Comparison of ENCODE assay signal across 23 cellular contexts in the genomic region with DNA sequence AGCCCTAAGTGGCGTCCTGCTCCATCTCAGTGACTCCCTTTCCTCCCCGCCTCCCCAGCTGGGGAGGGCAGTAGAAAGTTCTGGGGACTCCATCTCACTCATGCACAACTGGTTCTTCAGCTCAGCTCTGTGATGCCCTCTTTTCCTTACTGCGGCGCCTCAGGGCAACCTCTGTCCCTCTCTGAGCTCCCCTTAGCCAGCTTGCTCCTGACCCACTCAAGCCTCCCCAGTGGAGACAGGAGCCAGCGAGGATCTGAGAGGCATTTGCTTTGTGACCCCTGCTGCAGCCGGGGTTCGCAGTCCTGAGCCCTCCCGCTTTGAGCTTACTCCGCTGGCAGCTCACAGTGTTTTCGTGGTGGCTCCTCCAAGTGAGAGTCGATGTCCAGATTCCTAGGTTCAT. TPM values are rescaled to one million over a fixed set of nuclear protein-coding genes. Genes with fewer than 3 reads are reported as not detected.
A peak's percentile ranks its signal among the peaks of the same experiment; 100 is the strongest.
DNase-seq lines count a peak whose midpoint lies in the region; ATAC-seq, FAIRE-seq and TF ChIP-seq lines count a peak whose summit lies in the region.
"Had no signal": no experiment of that assay in that cellular context is flagged by ENCODE, and none has a peak within 500 bp of the region (broad histone marks: within the 10 kb centered on the region; RNA-seq: fewer than 3 reads in every experiment).

No MANE protein-coding gene starts in this region.

- in situ Hi-C loops in HepG2 (cut with HindIII; ENCODE audit: extremely low pct_ligation_motif_present, low pct_unique_long_range_greater_than_20kb) = no loop called here

- no peaks in the 10 kb centered on the region for H3K4me1 ChIP-seq in CD4-positive, CD25-positive, alpha-beta regulatory T cell (ENCODE audit: control insufficient read depth, insufficient read depth, low read length, poor library complexity, severe bottlenecking)
- peaks cover 33% of the 10 kb centered on the region for H3K4me1 ChIP-seq in HepG2 (ENCODE audit: insufficient read depth, low read length)
- no peaks in the 10 kb centered on the region for H3K4me1 ChIP-seq in Peyer's patch
- H3K4me1 ChIP-seq: HAP-1 had no signal

- ATAC-seq in CD4-positive, CD25-positive, alpha-beta regulatory T cell (ENCODE audit: low read depth in 2 of 2) = no peak
- ATAC-seq in WTC11 = no peak
- no peak for ATAC-seq in HepG2
- ATAC-seq in GM21360 (IDR thresholded peaks at IDR 0.05; ENCODE audit: unreplicated experiment) = no peak
- ATAC-seq: GM12878 had no signal

- no peaks in the 10 kb centered on the region for H3K9me3 ChIP-seq in CD4-positive, CD25-positive, alpha-beta regulatory T cell (ENCODE audit: control insufficient read depth in 2 of 2, low read length in 2 of 2)
- no peaks in the 10 kb centered on the region for H3K9me3 ChIP-seq in HepG2 (ENCODE audit: low read length)
- H3K9me3 ChIP-seq in Peyer's patch = no peaks in the 10 kb centered on the region
- H3K9me3 ChIP-seq: BLaER1, HAP-1 had no signal

- H3K79me2 ChIP-seq in HepG2 (ENCODE audit: insufficient read depth, low read length) = no peaks in the 10 kb centered on the region

- FAIRE-seq in HepG2 (lab: Jason Lieb, UNC) = no peak
- FAIRE-seq: A204.1, D721Med, GM12878, GM19239 had no signal

- intact Hi-C loops in HepG2 (cut with micrococcal nuclease; ENCODE audit: unreplicated experiment) = no loop called here

- H3K9me3 Mint-ChIP-seq in CD4-positive, CD25-positive, alpha-beta regulatory T cell = no peaks in the 10 kb centered on the region
- no peaks in the 10 kb centered on the region for H3K9me3 Mint-ChIP-seq in WTC11
- H3K9me3 Mint-ChIP-seq: CD4-positive, alpha-beta T cell; CD8-positive, alpha-beta memory T cell; HFFc6 had no signal

- TF ChIP-seq CTCF in WTC11 (IDR thresholded peaks at IDR 0.05) (no peak), HepG2 (CRISPR knock-in tag; IDR thresholded peaks at IDR 0.05) (no peak), Peyer's patch (IDR thresholded peaks at IDR 0.05) (no peak)

- peaks cover 0 to 3% (median 2%) of the 10 kb centered on the region in 4 donors for H3K4me1 Mint-ChIP-seq in CD4-positive, CD25-positive, alpha-beta regulatory T cell
- H3K4me1 Mint-ChIP-seq in WTC11 = peaks cover 30% of the 10 kb centered on the region
- H3K4me1 Mint-ChIP-seq: B cell had no signal

- H3K4me3 Mint-ChIP-seq in CD4-positive, CD25-positive, alpha-beta regulatory T cell = no peak overlapping the region
- H3K4me3 Mint-ChIP-seq in WTC11 = no peak overlapping the region
- H3K4me3 Mint-ChIP-seq: B cell; CD4-positive, alpha-beta T cell; HFFc6 had no signal

- no peak for TF ChIP-seq EP300 in HepG2 (IDR thresholded peaks at IDR 0.05; ENCODE audit: low read depth in 2 of 2, low read length in 2 of 2)
- no peak for TF ChIP-seq EP300 in HepG2 (CRISPR knock-in tag; IDR thresholded peaks at IDR 0.05; ENCODE audit: borderline replicate concordance)

- TF ChIP-seq POLR2A in HepG2 (IDR thresholded peaks at IDR 0.05; ENCODE audit: insufficient read depth in 1 of 2, low read depth in 2 of 2, low read length in 2 of 2) (no peak), Peyer's patch (IDR thresholded peaks at IDR 0.05) (no peak)

- H3K36me3 Mint-ChIP-seq in CD4-positive, CD25-positive, alpha-beta regulatory T cell = peaks cover 6% of the 10 kb centered on the region
- H3K36me3 Mint-ChIP-seq in WTC11 = 0 out of 2 replicates have a peak, but pooled peaks cover 3% of the 10 kb centered on the region

- DNase-seq in CD4-positive, CD25-positive, alpha-beta regulatory T cell = no peak
- DNase-seq in WTC11 (ENCODE audit: low spot score) (no peak), HepG2 (ENCODE audit: low spot score) (no peak), Peyer's patch (no peak)
- DNase-seq in activated CD4-positive, alpha-beta T cell treated with anti-CD3 and anti-CD28 coated beads for 4 hours = no peak
- DNase-seq: CD4-positive, alpha-beta T cell; CD8-positive, alpha-beta memory T cell; DMS 273 treated with DMSO at 0.1 percent for 48 hours; DMS79; EL; GDM1; GM23248; HFFc6 had no signal

- no peak for TF ChIP-seq RAD21 in HepG2 (CRISPR knock-in tag; IDR thresholded peaks at IDR 0.05)

- CTCF ChIA-PET in WTC11 (lab: Charles Lee) (interaction anchor here (1.1 to 1.4 kb wide), 2 partner anchors 68 to 72 kb away, joined by 3 to 4 read pairs; no protein-coding TSS in a partner anchor), HepG2 (lab: Yijun Ruan, JAX; ENCODE audit: low intra/inter-chr PET ratio, low total read pairs) (no interaction called here)

- H3K27ac Mint-ChIP-seq in CD4-positive, CD25-positive, alpha-beta regulatory T cell = peak overlapping the region in 2 of 3 donors; percentile 62 to 66
- peak overlapping the region; percentile 41; the same call in 1 of the 2 replicates for H3K27ac Mint-ChIP-seq in WTC11
- H3K27ac Mint-ChIP-seq: B cell; CD4-positive, alpha-beta T cell; CD8-positive, alpha-beta memory T cell; HFFc6 had no signal

- H4K20me1 ChIP-seq in HepG2 (ENCODE audit: insufficient read depth, low read length) = no peaks in the 10 kb centered on the region; the same call in 1 of the 2 replicates

- POLR2A ChIA-PET in WTC11 (lab: Charles Lee) = interaction anchor here (0.5 kb wide), 1 partner anchor 49 kb away, joined by 3 read pairs; no protein-coding TSS in a partner anchor
- POLR2A ChIA-PET in HepG2 (lab: Yijun Ruan, JAX) = no interaction called here

- BruUV-seq in HepG2 (replicated peaks; lab: Mats Ljungman, UMichigan) = no TSS peak

- H3K4me2 ChIP-seq in HepG2 (ENCODE audit: low read depth, low read length) = no peak overlapping the region
- H3K4me2 ChIP-seq: BLaER1 had no signal

- H3K4me3 ChIP-seq in CD4-positive, CD25-positive, alpha-beta regulatory T cell (ENCODE audit: low read depth, low read length) = no peak overlapping the region
- no peak overlapping the region for H3K4me3 ChIP-seq in HepG2 (replicated peaks in 1 of 3; ENCODE audit: insufficient read depth in 1 of 3, low read depth in 2 of 3, low read length in 3 of 3)
- no peak overlapping the region for H3K4me3 ChIP-seq in Peyer's patch
- H3K4me3 ChIP-seq: BLaER1, GM12878, GM23248, HAP-1 had no signal

- no peak overlapping the region for H3K9ac ChIP-seq in HepG2 (ENCODE audit: insufficient read depth, low read depth, low read length)
- H3K9ac ChIP-seq: BLaER1, GM23248 had no signal

- WGBS in HepG2 (ENCODE audit: low lambda C conversion rate) = 94% methylated on average over 11 of the region's 11 CpGs

- no peaks in the 10 kb centered on the region for H3K36me3 ChIP-seq in CD4-positive, CD25-positive, alpha-beta regulatory T cell (ENCODE audit: control insufficient read depth, insufficient read depth, low read length)
- H3K36me3 ChIP-seq in HepG2 (replicated peaks in 1 of 2; ENCODE audit: control insufficient read depth in 1 of 2, insufficient read depth in 2 of 2, low read length in 2 of 2) = 0 out of 5 replicates have a peak, but pooled peaks cover 0 to 1% of the 10 kb centered on the region in 2 experiments
- no peaks in the 10 kb centered on the region for H3K36me3 ChIP-seq in Peyer's patch
- H3K36me3 ChIP-seq: HAP-1 had no signal

- H3K27me3 ChIP-seq in CD4-positive, CD25-positive, alpha-beta regulatory T cell (ENCODE audit: control insufficient read depth, insufficient read depth, low read length) = no peaks in the 10 kb centered on the region
- H3K27me3 ChIP-seq in HepG2 (ENCODE audit: control insufficient read depth in 1 of 2, insufficient read depth in 2 of 2, low read length in 2 of 2) (no peaks in the 10 kb centered on the region), Peyer's patch (no peaks in the 10 kb centered on the region)
- H3K27me3 ChIP-seq: BLaER1 had no signal

- no peak overlapping the region for H2AFZ ChIP-seq in HepG2 (ENCODE audit: low read length)
- H2AFZ ChIP-seq: GM23248 had no signal

- no peak overlapping the region for H3K27ac ChIP-seq in CD4-positive, CD25-positive, alpha-beta regulatory T cell (ENCODE audit: insufficient read depth, low read length, poor library complexity, severe bottlenecking)
- H3K27ac ChIP-seq in HepG2 (ENCODE audit: extremely low read length, insufficient read depth, low read length) = no peak overlapping the region
- no peak overlapping the region for H3K27ac ChIP-seq in Peyer's patch
- H3K27ac ChIP-seq: 22Rv1, BLaER1, C4-2B, GM23248 had no signal

- H3K27me3 Mint-ChIP-seq in CD4-positive, CD25-positive, alpha-beta regulatory T cell = peaks cover 9% of the 10 kb centered on the region
- 0 out of 2 replicates have a peak, but pooled peaks cover 3% of the 10 kb centered on the region for H3K27me3 Mint-ChIP-seq in WTC11 (ENCODE audit: low read depth)
- H3K27me3 Mint-ChIP-seq: CD4-positive, alpha-beta T cell had no signal

TF ChIP-seq in WTC11, 78 proteins besides CTCF, POLR2A, EP300 and RAD21 (continues in another document):
- TF ChIP-seq SMAD4 (CRISPR knock-in tag; IDR thresholded peaks at IDR 0.05) = no peak

TF ChIP-seq in HepG2, 621 proteins besides CTCF, POLR2A, EP300 and RAD21 (continues in another document):
- TF ChIP-seq ZNF768 (CRISPR knock-in tag; IDR thresholded peaks at IDR 0.05) = peak; percentile 82; the same call in 1 of the 2 replicates

RNA-seq across cellular contexts. Expression of gene MRC2, which starts 6.2 kb away (rescaled TPM):
- total RNA-seq in CD4-positive, CD25-positive, alpha-beta regulatory T cell = 10.2 TPM
- under 1 TPM; 0.25 to 0.36 (median 0.30) TPM for polyA plus RNA-seq in CD4-positive, CD25-positive, alpha-beta regulatory T cell
- 30.3 to 35.3 TPM (median 32.5 TPM) in 3 replicates for total RNA-seq in WTC11 (2021)
- not detected in 2 replicates for total RNA-seq in HepG2 (2016; rRNA removed; fragmentation: Illumina TruSeq; extraction: Trizol)
- total RNA-seq in HepG2 (2016; cell fraction: cytosol; rRNA removed; fragmentation: Illumina TruSeq; extraction: Trizol; ENCODE audit: low read depth) = not detected in 2 replicates
- total RNA-seq in HepG2 (2016; cell fraction: insoluble cytoplasmic fraction; rRNA removed; fragmentation: Illumina TruSeq; extraction: Trizol) = not detected in 2 replicates
- not detected in 2 replicates for total RNA-seq in HepG2 (2016; cell fraction: membrane; rRNA removed; fragmentation: Illumina TruSeq; extraction: Trizol)
- not detected in 2 replicates for total RNA-seq in HepG2 (2016; cell fraction: nucleus; rRNA removed; fragmentation: Illumina TruSeq; extraction: Trizol)
- polyA plus RNA-seq in HepG2 (2011; rRNA removed) = not detected in 2 replicates
- polyA plus RNA-seq in HepG2 (2011; cell fraction: cytosol; rRNA removed) = not detected in 2 replicates
- polyA plus RNA-seq in HepG2 (2011; cell fraction: nucleus; rRNA removed) = 0.03 and 0.10 TPM in 2 replicates
- polyA plus RNA-seq in HepG2 (2012) = 0.01 TPM in 1 of 2 replicates, not detected in the other
- polyA plus RNA-seq in HepG2 (2016; cell fraction: cytosol; fragmentation: Illumina TruSeq; extraction: Trizol; ENCODE audit: low read depth) = not detected in 2 replicates
- not detected in 2 replicates for polyA plus RNA-seq in HepG2 (2016; cell fraction: insoluble cytoplasmic fraction; fragmentation: Illumina TruSeq; extraction: Trizol; ENCODE audit: low read depth)
- polyA plus RNA-seq in HepG2 (2016; cell fraction: membrane; fragmentation: Illumina TruSeq; extraction: Trizol; ENCODE audit: low read depth) = not detected in 2 replicates
- not detected in 2 replicates for polyA plus RNA-seq in HepG2 (2016; cell fraction: nucleus; fragmentation: Illumina TruSeq; extraction: Trizol; ENCODE audit: insufficient read depth, low read depth)
- polyA minus RNA-seq in HepG2 (2011; rRNA and poly(A)+ RNA removed; ENCODE audit: low replicate concordance) = 0.04 and 20.3 TPM in 2 replicates
- polyA minus RNA-seq in HepG2 (2011; cell fraction: cytosol; rRNA and poly(A)+ RNA removed) = 0.26 TPM in 1 of 2 replicates, not detected in the other
- polyA minus RNA-seq in HepG2 (2011; cell fraction: nucleus; rRNA and poly(A)+ RNA removed) = 0.12 and 0.39 TPM in 2 replicates
- 10 to 100 TPM in 2 of 4 donors, 1 to 10 TPM in 2; 9.0 to 33.8 (median 14.6) TPM for total RNA-seq in Peyer's patch

Comparison
In these comparisons a context has a peak if more than half of its experiments do, and no peak if none do; other contexts are left out.
1. RNA of gene MRC2, which starts 6.2 kb away (total RNA-seq): 30.3 to 35.3 TPM in WTC11, 9.0 to 33.8 TPM in Peyer's patch and 10.2 TPM in CD4-positive, CD25-positive, alpha-beta regulatory T cell (single experiment); not detected in HepG2; every median in the first group is over 4 times any median in the second.